In the genomic region with DNA sequence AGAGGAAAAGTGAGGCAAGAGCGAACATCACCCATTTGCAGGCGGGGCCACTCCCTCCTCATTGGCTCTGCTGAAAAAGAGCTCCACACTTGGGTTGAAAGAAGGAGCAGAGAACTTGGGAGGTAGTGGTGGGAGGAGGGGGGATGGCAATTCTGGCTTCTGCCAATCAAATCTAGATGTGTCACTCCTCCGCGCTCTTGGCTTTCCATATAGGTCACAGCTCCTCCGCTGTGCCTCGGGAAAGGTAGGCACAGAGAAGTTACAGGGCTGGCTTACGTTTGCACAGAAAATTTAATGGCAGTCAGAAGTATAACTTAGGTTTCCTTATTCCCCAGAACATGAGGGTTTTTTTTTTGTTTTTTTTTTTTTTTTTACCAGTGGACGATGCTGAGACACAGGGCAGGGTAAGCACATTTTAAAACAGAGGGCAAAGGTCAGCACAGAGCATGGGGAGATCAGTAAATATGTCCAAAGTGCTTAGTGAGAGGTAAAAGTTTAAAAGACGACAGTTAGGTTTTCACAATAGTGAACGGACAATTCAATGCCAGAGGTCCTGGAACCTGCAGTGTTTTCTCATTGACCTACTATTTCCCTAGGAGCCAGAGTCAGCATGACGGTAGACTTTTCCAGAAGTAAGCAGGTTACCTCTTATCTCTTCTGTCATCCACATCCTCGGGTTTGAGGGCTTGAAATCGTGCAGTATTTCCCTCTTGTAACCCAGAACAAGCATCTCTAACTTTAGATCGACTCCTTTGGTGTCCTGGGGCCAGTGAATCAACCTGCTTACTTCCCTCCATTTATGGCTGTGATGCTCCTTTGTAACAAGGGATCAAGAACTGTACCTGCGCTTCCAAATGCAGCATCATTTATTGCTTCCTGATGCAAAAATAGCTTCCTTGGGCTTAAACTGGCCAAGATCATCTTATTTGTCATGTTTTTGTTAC, we compare ENCODE assay signal across 1 cellular context.
TF ChIP-seq lines count a peak whose summit lies in the region.

No MANE protein-coding gene starts in this region.

TF ChIP-seq in K562, 482 proteins besides CTCF, POLR2A, EP300 and RAD21 (continued from another document):
- TF ChIP-seq, protein P1, sequence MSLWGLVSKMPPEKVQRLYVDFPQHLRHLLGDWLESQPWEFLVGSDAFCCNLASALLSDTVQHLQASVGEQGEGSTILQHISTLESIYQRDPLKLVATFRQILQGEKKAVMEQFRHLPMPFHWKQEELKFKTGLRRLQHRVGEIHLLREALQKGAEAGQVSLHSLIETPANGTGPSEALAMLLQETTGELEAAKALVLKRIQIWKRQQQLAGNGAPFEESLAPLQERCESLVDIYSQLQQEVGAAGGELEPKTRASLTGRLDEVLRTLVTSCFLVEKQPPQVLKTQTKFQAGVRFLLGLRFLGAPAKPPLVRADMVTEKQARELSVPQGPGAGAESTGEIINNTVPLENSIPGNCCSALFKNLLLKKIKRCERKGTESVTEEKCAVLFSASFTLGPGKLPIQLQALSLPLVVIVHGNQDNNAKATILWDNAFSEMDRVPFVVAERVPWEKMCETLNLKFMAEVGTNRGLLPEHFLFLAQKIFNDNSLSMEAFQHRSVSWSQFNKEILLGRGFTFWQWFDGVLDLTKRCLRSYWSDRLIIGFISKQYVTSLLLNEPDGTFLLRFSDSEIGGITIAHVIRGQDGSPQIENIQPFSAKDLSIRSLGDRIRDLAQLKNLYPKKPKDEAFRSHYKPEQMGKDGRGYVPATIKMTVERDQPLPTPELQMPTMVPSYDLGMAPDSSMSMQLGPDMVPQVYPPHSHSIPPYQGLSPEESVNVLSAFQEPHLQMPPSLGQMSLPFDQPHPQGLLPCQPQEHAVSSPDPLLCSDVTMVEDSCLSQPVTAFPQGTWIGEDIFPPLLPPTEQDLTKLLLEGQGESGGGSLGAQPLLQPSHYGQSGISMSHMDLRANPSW (CRISPR knock-in tag; IDR thresholded peaks at IDR 0.05) = no peak
- TF ChIP-seq PCBP2 (IDR thresholded peaks at IDR 0.05; ENCODE audit: low read depth, low read length, poor library complexity, severe bottlenecking) = no peak
- TF ChIP-seq NR2C1 (IDR thresholded peaks at IDR 0.05) = no peak
- peak; percentile 54 for TF ChIP-seq NR2C1 (tag; IDR thresholded peaks at IDR 0.05)
- TF ChIP-seq, protein P2, sequence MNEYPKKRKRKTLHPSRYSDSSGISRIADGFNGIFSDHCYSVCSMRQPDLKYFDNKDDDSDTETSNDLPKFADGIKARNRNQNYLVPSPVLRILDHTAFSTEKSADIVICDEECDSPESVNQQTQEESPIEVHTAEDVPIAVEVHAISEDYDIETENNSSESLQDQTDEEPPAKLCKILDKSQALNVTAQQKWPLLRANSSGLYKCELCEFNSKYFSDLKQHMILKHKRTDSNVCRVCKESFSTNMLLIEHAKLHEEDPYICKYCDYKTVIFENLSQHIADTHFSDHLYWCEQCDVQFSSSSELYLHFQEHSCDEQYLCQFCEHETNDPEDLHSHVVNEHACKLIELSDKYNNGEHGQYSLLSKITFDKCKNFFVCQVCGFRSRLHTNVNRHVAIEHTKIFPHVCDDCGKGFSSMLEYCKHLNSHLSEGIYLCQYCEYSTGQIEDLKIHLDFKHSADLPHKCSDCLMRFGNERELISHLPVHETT (CRISPR knock-in tag; conservative IDR thresholded peaks at IDR 0.05 in 1 of 2, IDR thresholded peaks at IDR 0.05 in 1 of 2) = no peak
- no peak for TF ChIP-seq ZNF717 (CRISPR knock-in tag; IDR thresholded peaks at IDR 0.05)
- TF ChIP-seq NR2C2 (CRISPR knock-in tag; IDR thresholded peaks at IDR 0.05) = no peak
- TF ChIP-seq NR2C2 (tag; IDR thresholded peaks at IDR 0.05) = peak; percentile 47; the same call in 1 of the 2 replicates
- peak; percentile 52 for TF ChIP-seq MEIS2 (IDR thresholded peaks at IDR 0.05; ENCODE audit: partially characterized antibody)
